Comparison of ENCODE assay signal across 30 cellular contexts in genomic region chr12:105481906-105482305, GRCh38.
"Had no signal": no experiment of that assay in that cellular context is flagged by ENCODE, and none has a peak within 500 bp of the region (broad histone marks: within the 10 kb centered on the region; RNA-seq: fewer than 3 reads in every experiment).

No MANE protein-coding gene starts in this region.

- H3K27ac Mint-ChIP-seq: activated CD4-positive, alpha-beta memory T cell treated with anti-CD3 and anti-CD28 coated beads, Interleukin-2, amount 10 ng/mL, durations not matched to agents 7 days and 5 days; activated CD4-positive, alpha-beta T cell treated with anti-CD3 and anti-CD28 coated beads, Interleukin-2, amount 10 ng/mL, durations not matched to agents 24 days and 14 days; activated T-cell treated with anti-CD3 and anti-CD28 coated beads, Interleukin-2, amount 50 U/mL, for 24 hours; activated T-helper 17 cell treated with anti-CD3 and anti-CD28 coated beads, Interleukin-2, amount 50 U/mL, for 72 hours; effector memory CD8-positive, alpha-beta T cell; immature natural killer cell; T-helper 17 cell had no signal

- H3K9me3 ChIP-seq: pancreas, psoas muscle, right atrium auricular region, testis, transverse colon had no signal

- H3K4me3 Mint-ChIP-seq: activated CD4-positive, alpha-beta memory T cell treated with anti-CD3 and anti-CD28 coated beads, Interleukin-2, amount 10 ng/mL, durations not matched to agents 7 days and 5 days; activated CD4-positive, alpha-beta T cell treated with anti-CD3 and anti-CD28 coated beads, Interleukin-2, amount 10 ng/mL, durations not matched to agents 24 days and 14 days; activated T-cell treated with anti-CD3 and anti-CD28 coated beads, Interleukin-2, amount 50 U/mL, for 24 hours; activated T-helper 17 cell treated with anti-CD3 and anti-CD28 coated beads, Interleukin-2, amount 50 U/mL, for 72 hours; brain; effector memory CD8-positive, alpha-beta T cell; immature natural killer cell; naive thymus-derived CD8-positive, alpha-beta T cell; neural crest cell; T-helper 17 cell had no signal

- H3K27me3 ChIP-seq: cardiac muscle cell, pancreas, right atrium auricular region, testis, transverse colon had no signal

- FAIRE-seq: pancreas had no signal

- H3K36me3 Mint-ChIP-seq: brain; immature natural killer cell; naive thymus-derived CD8-positive, alpha-beta T cell had no signal

- H3K4me1 Mint-ChIP-seq: activated CD4-positive, alpha-beta T cell treated with anti-CD3 and anti-CD28 coated beads, Interleukin-2, amount 10 ng/mL, durations not matched to agents 24 days and 14 days; activated T-helper 17 cell treated with anti-CD3 and anti-CD28 coated beads, Interleukin-2, amount 50 U/mL, for 72 hours; immature natural killer cell; naive thymus-derived CD8-positive, alpha-beta T cell; T-helper 17 cell had no signal

- ATAC-seq: activated T-helper 17 cell treated with anti-CD3 and anti-CD28 coated beads, Interleukin-2, amount 50 U/mL, for 72 hours; effector memory CD8-positive, alpha-beta T cell; naive thymus-derived CD8-positive, alpha-beta T cell; pancreas; psoas muscle; stimulated activated naive CD8-positive, alpha-beta T cell treated with anti-CD3 and anti-CD28 coated beads, Interleukin-15, Interleukin-2, amounts not matched to agents 100 U/mL and 50 U/mL, for 24 hours; T-helper 17 cell had no signal

- H3K9me3 Mint-ChIP-seq: activated CD4-positive, alpha-beta memory T cell treated with anti-CD3 and anti-CD28 coated beads, Interleukin-2, amount 10 ng/mL, durations not matched to agents 7 days and 5 days; activated CD4-positive, alpha-beta T cell treated with anti-CD3 and anti-CD28 coated beads, Interleukin-2, amount 10 ng/mL, durations not matched to agents 24 days and 14 days; activated T-cell treated with anti-CD3 and anti-CD28 coated beads, Interleukin-2, amount 50 U/mL, for 24 hours; activated T-helper 17 cell treated with anti-CD3 and anti-CD28 coated beads, Interleukin-2, amount 50 U/mL, for 72 hours; effector memory CD8-positive, alpha-beta T cell; immature natural killer cell; neural crest cell had no signal

- DNase-seq: activated CD4-positive, alpha-beta memory T cell treated with anti-CD3 and anti-CD28 coated beads, Interleukin-2, amount 10 ng/mL, durations not matched to agents 7 days and 5 days; activated CD4-positive, alpha-beta T cell treated with anti-CD3 and anti-CD28 coated beads, Interleukin-2, amount 10 ng/mL, durations not matched to agents 24 days and 14 days; activated CD4-positive, CD25-positive, alpha-beta regulatory T cell treated with anti-CD3 and anti-CD28 coated beads, Interleukin-2, amount 50 U/mL, for 72 hours; activated CD8-positive, alpha-beta memory T cell treated with anti-CD3 and anti-CD28 coated beads, Interleukin-2, amount 50 U/mL, for 48 hours; activated gamma-delta T cell treated with Interleukin-2 at 50 U/mL for 16 hours; activated naive CD4-positive, alpha-beta T cell treated with anti-CD3 and anti-CD28 coated beads, Interleukin-2, amount 50 U/mL, for 16 hours; activated T-cell treated with anti-CD3 and anti-CD28 coated beads, Interleukin-2, amount 50 U/mL, for 24 hours; cerebellar nuclear complex; effector memory CD8-positive, alpha-beta T cell; foreskin fibroblast; head of caudate nucleus; hypothalamus; immature natural killer cell; midbrain; naive thymus-derived CD8-positive, alpha-beta T cell; nucleus accumbens; pancreas; psoas muscle; stimulated activated CD4-positive, alpha-beta T cell treated with anti-CD3 and anti-CD28 coated beads, Interleukin-2, amount 100 ng/mL, for 48 hours; stimulated activated naive CD8-positive, alpha-beta T cell treated with anti-CD3 and anti-CD28 coated beads, Interleukin-15, Interleukin-2, amounts not matched to agents 100 U/mL and 50 U/mL, for 24 hours; T-helper 17 cell; T1000; testis; transverse colon had no signal

- H3K4me3 ChIP-seq: cardiac muscle cell, coronary artery, pancreas, psoas muscle, right atrium auricular region, testis, transverse colon had no signal

- H3K27ac ChIP-seq: cardiac muscle cell, coronary artery, pancreas, psoas muscle, right atrium auricular region, testis, transverse colon had no signal

- H3K4me1 ChIP-seq: pancreas, transverse colon had no signal

- H3K36me3 ChIP-seq: cardiac muscle cell, pancreas, right atrium auricular region, transverse colon had no signal
